Comparison of ENCODE assay signal across 25 cellular contexts in the genomic region with DNA sequence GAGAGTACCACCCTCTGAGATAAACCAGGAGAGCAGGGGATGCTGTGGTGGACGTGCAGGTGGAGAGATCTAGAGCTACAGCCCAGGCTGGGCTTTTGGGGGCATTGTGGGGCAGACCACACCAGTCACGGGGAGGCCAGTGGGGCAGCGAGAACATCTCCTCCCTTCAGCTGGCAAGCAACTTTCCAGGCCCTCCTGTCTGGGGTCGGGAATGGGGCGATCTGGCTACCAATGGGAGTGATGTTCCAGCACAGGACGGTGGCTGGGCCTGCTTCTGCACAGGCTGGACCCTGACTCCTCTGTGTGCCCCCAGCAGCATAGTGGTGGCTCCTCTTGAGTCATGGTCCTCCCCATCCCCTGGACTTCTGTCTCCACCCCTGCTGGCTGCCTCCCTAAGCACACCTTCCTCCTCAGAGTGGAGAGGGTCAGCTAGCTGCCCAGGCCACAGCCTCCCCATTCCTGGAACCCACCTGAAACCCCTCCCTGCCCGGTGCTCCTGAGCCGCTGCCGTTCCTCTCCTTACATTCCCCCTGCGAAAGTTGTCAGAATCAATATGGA. TPM values are rescaled to one million over a fixed set of nuclear protein-coding genes. Genes with fewer than 3 reads are reported as not detected.
A peak's percentile ranks its signal among the peaks of the same experiment; 100 is the strongest.
DNase-seq lines count a peak whose midpoint lies in the region; ATAC-seq, FAIRE-seq and TF ChIP-seq lines count a peak whose summit lies in the region.
"Had no signal": no experiment of that assay in that cellular context is flagged by ENCODE, and none has a peak within 500 bp of the region (broad histone marks: within the 10 kb centered on the region; RNA-seq: fewer than 3 reads in every experiment).

No MANE protein-coding gene starts in this region.

- H3K9me3 ChIP-seq in T-helper 17 cell (ENCODE audit: control insufficient read depth, low read length, poor library complexity, severe bottlenecking), result no peaks in the 10 kb centered on the region
- H3K9me3 ChIP-seq: spleen, tibial nerve had no signal

- H3K4me3 Mint-ChIP-seq in T-helper 17 cell, result no peak overlapping the region
- H3K4me3 Mint-ChIP-seq in naive B cell, result peak overlapping the region in 6 of 8 donors; percentile 61 to 85 (median 71)
- H3K4me3 Mint-ChIP-seq: activated naive CD8-positive, alpha-beta T cell treated with anti-CD3 and anti-CD28 coated beads, Interleukin-2, amount 50 U/mL, for 24 hours; brain; WTC11 had no signal

- no peak for TF ChIP-seq POLR2A in GM12892 (IDR thresholded peaks at IDR 0.05; ENCODE audit: low read depth, low read length)

- H3K27me3 Mint-ChIP-seq in T-helper 17 cell, result no peaks in the 10 kb centered on the region
- H3K27me3 Mint-ChIP-seq in naive B cell, result no peaks in the 10 kb centered on the region
- H3K27me3 Mint-ChIP-seq: activated naive CD8-positive, alpha-beta T cell treated with anti-CD3 and anti-CD28 coated beads, Interleukin-2, amount 50 U/mL, for 24 hours had no signal

- H3K27ac ChIP-seq in substantia nigra (ENCODE audit: low read depth, low read length, poor library complexity, severe bottlenecking), result peak overlapping the region; percentile 10
- H3K27ac ChIP-seq: epithelial cell of prostate, tibial nerve had no signal

- ATAC-seq in T-helper 17 cell (no peak), naive B cell (ENCODE audit: low read depth in 2 of 2) (no peak)
- ATAC-seq: activated naive CD8-positive, alpha-beta T cell treated with anti-CD3 and anti-CD28 coated beads, Interleukin-2, amount 50 U/mL, for 24 hours; WTC11 had no signal

- peak; percentile 53 for FAIRE-seq in GM12892 (lab: Jason Lieb, UNC)

- DNase-seq in GM12892 (ENCODE audit: insufficient read length) (no peak), T-helper 17 cell (no peak), naive B cell (no peak), substantia nigra (lab: John Stamatoyannopoulos, UW) (no peak), HuH-7.5 (ENCODE audit: low spot score) (no peak), hepatic stellate cell (ENCODE audit: low spot score) (no peak)
- no peak for DNase-seq in stimulated activated CD8-positive, alpha-beta memory T cell treated with anti-CD3 and anti-CD28 coated beads, Interleukin-4, amount 100 ng/mL, for 48 hours
- DNase-seq: activated CD8-positive, alpha-beta memory T cell treated with anti-CD3 and anti-CD28 coated beads, Interleukin-2, amount 50 U/mL, for 48 hours; activated naive CD8-positive, alpha-beta T cell treated with anti-CD3 and anti-CD28 coated beads, Interleukin-2, amount 50 U/mL, for 24 hours; COR-L47; DND-41; NCI-H1105 treated with DMSO at 0.1 percent for 48 hours; NCI-H2081; NCI-H446; NCI-H82; OCI-M1; retina; spleen; stimulated activated CD4-positive, alpha-beta T cell treated with anti-CD3 and anti-CD28 coated beads, Interleukin-2, amount 100 ng/mL, for 48 hours; stimulated activated naive CD4-positive, alpha-beta T cell treated with Interleukin-2 at 50 U/mL for 16 hours; T1000 had no signal

- H3K9me3 Mint-ChIP-seq in naive B cell, result no peaks in the 10 kb centered on the region
- H3K9me3 Mint-ChIP-seq: activated naive CD8-positive, alpha-beta T cell treated with anti-CD3 and anti-CD28 coated beads, Interleukin-2, amount 50 U/mL, for 24 hours had no signal

- no peaks in the 10 kb centered on the region for H3K36me3 Mint-ChIP-seq in T-helper 17 cell (ENCODE audit: low read depth)
- H3K36me3 Mint-ChIP-seq in naive B cell, result peaks cover 8 to 12% of the 10 kb centered on the region in 2 donors
- H3K36me3 Mint-ChIP-seq: brain, WTC11 had no signal

- H3K27ac Mint-ChIP-seq in T-helper 17 cell (peak overlapping the region; percentile 19), naive B cell (peak overlapping the region; percentile 60 to 96 (median 89))
- H3K27ac Mint-ChIP-seq: activated naive CD8-positive, alpha-beta T cell treated with anti-CD3 and anti-CD28 coated beads, Interleukin-2, amount 50 U/mL, for 24 hours; WTC11 had no signal

- H3K4me1 Mint-ChIP-seq in T-helper 17 cell, result peaks cover 23% of the 10 kb centered on the region
- peaks cover 21 to 60% (median 41%) of the 10 kb centered on the region in 3 donors for H3K4me1 Mint-ChIP-seq in naive B cell
- H3K4me1 Mint-ChIP-seq: brain, WTC11 had no signal

RNA-seq across cellular contexts. Expression of a gene that starts 16.1 kb away (rescaled TPM):
- 4.7 TPM for polyA plus RNA-seq in GM12892 (2012; ENCODE audit: missing spikeins)
- 1 to 10 TPM; 4.6 to 5.0 TPM for total RNA-seq in T-helper 17 cell
- polyA plus RNA-seq in naive B cell (ENCODE audit: low read depth in 6 of 6), result 10 to 100 TPM in 3 of 6 donors, 1 to 10 TPM in 3; 8.2 to 12.6 (median 10.1) TPM

RNA-seq across cellular contexts. Expression of a gene that starts 39.2 kb away (rescaled TPM):
- polyA plus RNA-seq in GM12892 (2012; ENCODE audit: missing spikeins), result 36.6 TPM
- total RNA-seq in T-helper 17 cell, result 10 to 100 TPM; 56.3 to 63.7 TPM
- 10 to 100 TPM; 10.2 to 46.5 (median 21.4) TPM for polyA plus RNA-seq in naive B cell (ENCODE audit: low read depth in 6 of 6)
